Comparison of ENCODE assay signal across 8 cellular contexts in genomic region chr3:57692404-57693191, GRCh38. TPM values are rescaled to one million over a fixed set of nuclear protein-coding genes. Genes with fewer than 3 reads are reported as not detected.
DNase-seq lines count a peak whose midpoint lies in the region; ATAC-seq and TF ChIP-seq lines count a peak whose summit lies in the region.

Gene DENND6A, minus strand, starts transcription at chr3:57693077. Its CDS starts 59 bp downstream, at chr3:57693018.

- H3K4me1 ChIP-seq in mucosa of descending colon (ENCODE audit: low read depth): no peaks in the 10 kb centered on the region

- TF ChIP-seq CTCF in epithelial cell of esophagus (IDR thresholded peaks at IDR 0.05; ENCODE audit: insufficient read depth, low read depth, low read length, missing control alignments) (no peak), mucosa of descending colon (IDR thresholded peaks at IDR 0.05) (no peak)

- no peaks in the 10 kb centered on the region for H3K36me3 ChIP-seq in mucosa of descending colon (ENCODE audit: low read depth)

- H3K4me3 ChIP-seq in epithelial cell of esophagus (ENCODE audit: low read length) (peak within 1 kb of the TSS; percentile 65), mucosa of descending colon (peak within 1 kb of the TSS; percentile 78)

- peak; percentile 34 for DNase-seq in DMS 273 treated with DMSO at 0.1 percent for 48 hours (lab: John Stamatoyannopoulos, UW)
- DNase-seq in HuH-7.5 (ENCODE audit: low spot score): peak; percentile 73
- DNase-seq in OCI-M1 (lab: John Stamatoyannopoulos, UW): peak; percentile 96
- peak; percentile 95 for DNase-seq in activated T-cell treated with anti-CD3 and anti-CD28 coated beads for 4 hours
- DNase-seq in epithelial cell of esophagus (ENCODE audit: low read depth): peak; percentile 89
- peak; percentile 97 to 99 (median 98) for DNase-seq in mucosa of descending colon
- DNase-seq in stimulated activated CD8-positive, alpha-beta memory T cell treated with anti-CD3 and anti-CD28 coated beads, Interleukin-4, amount 100 ng/mL, for 1 hour (ENCODE audit: low read depth in 2 of 2, low spot score in 1 of 2): peak; percentile 83 to 94

- peak; percentile 72 for ATAC-seq in GM21526 (IDR thresholded peaks at IDR 0.05; ENCODE audit: low FRiP score, unreplicated experiment)
- ATAC-seq in mucosa of descending colon: peak; percentile 97

- no peaks in the 10 kb centered on the region for H3K9me3 ChIP-seq in mucosa of descending colon

- intact Hi-C loops in mucosa of descending colon (cut with DNase I, micrococcal nuclease): no loop called here

RNA-seq across cellular contexts. Expression of gene DENND6A, which starts in this region (rescaled TPM):
- 10 to 100 TPM; 19.6 to 34.7 (median 20.4) TPM for total RNA-seq in mucosa of descending colon

Comparison
In these comparisons a context has a peak if more than half of its experiments do, and no peak if none do; other contexts are left out.
1. Peak in every context shown above with its lines: DNase-seq, ATAC-seq and H3K4me3 ChIP-seq.
2. DNase-seq: peak in every context shown above with its lines; median percentile 98 in mucosa of descending colon; 96 in OCI-M1; 95 in activated T-cell treated with anti-CD3 and anti-CD28 coated beads for 4 hours; 89 in epithelial cell of esophagus; 88 in stimulated activated CD8-positive, alpha-beta memory T cell treated with anti-CD3 and anti-CD28 coated beads, Interleukin-4, amount 100 ng/mL, for 1 hour; 73 in HuH-7.5; 34 in DMS 273 treated with DMSO at 0.1 percent for 48 hours.